8 cellular contexts compared by ENCODE assay signal in genomic region chr20:37336369-37337207, GRCh38. TPM values are rescaled to one million over a fixed set of nuclear protein-coding genes. Genes with fewer than 3 reads are reported as not detected.
DNase-seq lines count a peak whose midpoint lies in the region; ATAC-seq and TF ChIP-seq lines count a peak whose summit lies in the region.

No MANE protein-coding gene starts in this region.

- peak; percentile 58 for ATAC-seq in GM21367 (IDR thresholded peaks at IDR 0.05; ENCODE audit: unreplicated experiment)
- ATAC-seq in HG03565 (IDR thresholded peaks at IDR 0.05; ENCODE audit: unreplicated experiment), result peak; percentile 43
- no peak for ATAC-seq in foreskin keratinocyte

- H3K4me1 ChIP-seq in left ventricle myocardium inferior (peaks cover 27% of the 10 kb centered on the region), foreskin keratinocyte (peaks cover 19% of the 10 kb centered on the region)

- H3K27me3 ChIP-seq in left ventricle myocardium inferior (ENCODE audit: low read depth) (no peaks in the 10 kb centered on the region), foreskin keratinocyte (no peaks in the 10 kb centered on the region)

- peak overlapping the region; percentile 72 for H3K27ac ChIP-seq in left ventricle myocardium inferior (replicated peaks)
- H3K27ac ChIP-seq in foreskin keratinocyte, result no peak overlapping the region

- no peaks in the 10 kb centered on the region for H3K36me3 ChIP-seq in left ventricle myocardium inferior

- H3K9me3 ChIP-seq in left ventricle myocardium inferior (replicated peaks), result no peaks in the 10 kb centered on the region

- intact Hi-C loops in left ventricle myocardium inferior (cut with micrococcal nuclease), result no loop called here

- DNase-seq in GF-D8 (lab: John Stamatoyannopoulos, UW) (peak; percentile 76), left ventricle myocardium inferior (peak; percentile 70), NCI-H446 (lab: John Stamatoyannopoulos, UW) (no peak), foreskin keratinocyte (no peak)
- DNase-seq in activated CD4-positive, alpha-beta T cell treated with anti-CD3 and anti-CD28 coated beads, Interleukin-2, amount 50 U/mL, for 48 hours, result peak; percentile 60 to 68
- peak; percentile 33 for DNase-seq in stimulated activated CD4-positive, alpha-beta T cell treated with anti-CD3 and anti-CD28 coated beads, Interleukin-12 subunit alpha, Interleukin-12 subunit beta, amount 100 ng/mL, for 4 hours

- no peak overlapping the region for H3K4me3 ChIP-seq in left ventricle myocardium inferior

- TF ChIP-seq CTCF in left ventricle myocardium inferior (IDR thresholded peaks at IDR 0.05; ENCODE audit: borderline replicate concordance) (no peak), foreskin keratinocyte (conservative IDR thresholded peaks at IDR 0.05) (no peak)

RNA-seq across cellular contexts. Expression of gene SRC, which starts 9.4 kb away (rescaled TPM):
- total RNA-seq in left ventricle myocardium inferior (4.2 TPM), foreskin keratinocyte (29.8 and 36.6 TPM in 2 replicates)
- polyA plus RNA-seq in foreskin keratinocyte, result 22.2 and 26.2 TPM in 2 replicates

RNA-seq across cellular contexts. Expression of gene MANBAL, which starts 47.1 kb away (rescaled TPM):
- total RNA-seq in left ventricle myocardium inferior (19.2 TPM), foreskin keratinocyte (46.6 and 50.0 TPM in 2 replicates)
- 87.1 and 96.4 TPM in 2 replicates for polyA plus RNA-seq in foreskin keratinocyte

Comparison
In these comparisons a context has a peak if more than half of its experiments do, and no peak if none do; other contexts are left out.
1. DNase-seq: peak in GF-D8 (single experiment), activated CD4-positive, alpha-beta T cell treated with anti-CD3 and anti-CD28 coated beads, Interleukin-2, amount 50 U/mL, for 48 hours (2 of 2), left ventricle myocardium inferior (single experiment) and stimulated activated CD4-positive, alpha-beta T cell treated with anti-CD3 and anti-CD28 coated beads, Interleukin-12 subunit alpha, Interleukin-12 subunit beta, amount 100 ng/mL, for 4 hours (single experiment); none in NCI-H446 (0 of 2) and foreskin keratinocyte (0 of 2).